Comparison of ENCODE assay signal across 8 cellular contexts in the genomic region with DNA sequence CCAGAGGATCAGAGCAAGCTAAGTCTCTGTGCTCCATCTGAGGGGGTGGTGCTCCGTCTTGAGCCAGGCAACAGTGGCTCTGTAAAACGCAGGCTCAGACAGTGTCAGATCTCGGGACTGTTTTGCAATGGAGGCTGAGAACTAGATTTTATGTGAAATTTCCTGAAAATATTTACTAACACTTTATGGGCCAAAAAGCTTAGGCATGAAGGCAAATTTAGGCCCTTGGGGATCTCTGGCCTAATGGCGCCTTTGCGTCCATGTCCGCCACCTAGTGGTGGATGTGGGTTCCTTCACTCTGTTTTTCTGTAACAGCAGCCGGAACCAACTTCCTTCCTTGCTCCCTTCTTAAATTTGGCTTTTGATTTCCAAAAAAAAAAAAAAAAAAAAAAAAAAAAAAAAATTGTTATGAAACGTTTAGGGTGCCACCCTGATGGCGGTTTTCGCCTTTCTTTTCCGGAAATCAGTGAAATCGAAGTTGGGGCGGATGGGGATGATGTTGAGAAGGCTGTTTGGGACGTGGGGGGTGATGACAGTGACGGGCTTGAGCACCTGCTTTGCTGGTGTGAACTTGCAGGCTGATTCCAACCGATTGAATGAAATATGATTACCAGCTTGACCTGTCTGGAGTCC. TPM values are rescaled to one million over a fixed set of nuclear protein-coding genes. Genes with fewer than 3 reads are reported as not detected.
A peak's percentile ranks its signal among the peaks of the same experiment; 100 is the strongest.
DNase-seq lines count a peak whose midpoint lies in the region; ATAC-seq and TF ChIP-seq lines count a peak whose summit lies in the region.

No MANE protein-coding gene starts in this region.

- TF ChIP-seq CTCF in SK-N-SH (IDR thresholded peaks at IDR 0.05) (peak; percentile 82), kidney epithelial cell (IDR thresholded peaks at IDR 0.05; ENCODE audit: insufficient read depth, low read length, poor library complexity, severe bottlenecking) (peak; percentile 87)

- POLR2A ChIA-PET in SK-N-SH (lab: Yijun Ruan, JAX), result no interaction called here

- peak; percentile 64 for ATAC-seq in GM19025 (IDR thresholded peaks at IDR 0.05; ENCODE audit: low read depth, unreplicated experiment)
- peak; percentile 63 for ATAC-seq in HG03442 (IDR thresholded peaks at IDR 0.05; ENCODE audit: unreplicated experiment)
- no peak for ATAC-seq in HG03280 (IDR thresholded peaks at IDR 0.05; ENCODE audit: unreplicated experiment)

- no peak overlapping the region for H3K9ac ChIP-seq in SK-N-SH

- H3K36me3 ChIP-seq in SK-N-SH (replicated peaks in 1 of 2; ENCODE audit: control insufficient read depth in 1 of 2, insufficient read depth in 2 of 2, low read length in 1 of 2) (no peaks in the 10 kb centered on the region), kidney epithelial cell (ENCODE audit: control insufficient read depth, insufficient read depth, low read length) (no peaks in the 10 kb centered on the region)

- no peaks in the 10 kb centered on the region for H3K9me3 ChIP-seq in SK-N-SH

- TF ChIP-seq RAD21 in SK-N-SH (IDR thresholded peaks at IDR 0.05; ENCODE audit: low read length), result peak; percentile 42

- H3K4me1 ChIP-seq in SK-N-SH (ENCODE audit: control insufficient read depth in 1 of 2, insufficient read depth in 2 of 2, low read depth in 1 of 2, low read length in 1 of 2), result no peaks in the 10 kb centered on the region

- H3K9me2 ChIP-seq in SK-N-SH, result no peaks in the 10 kb centered on the region

- no peaks in the 10 kb centered on the region for H3F3A ChIP-seq in SK-N-SH (replicated peaks; ENCODE audit: insufficient read depth)

- H4K20me1 ChIP-seq in SK-N-SH (ENCODE audit: insufficient read depth), result no peaks in the 10 kb centered on the region

- 35% methylated on average over 16 of the region's 16 CpGs for WGBS in SK-N-SH (ENCODE audit: low lambda C conversion rate)

- H3K27ac ChIP-seq in SK-N-SH (ENCODE audit: low read depth in 2 of 2, low read length in 1 of 2), result no peak overlapping the region

- no peaks in the 10 kb centered on the region for H3K79me2 ChIP-seq in SK-N-SH (ENCODE audit: insufficient read depth)

- no peak overlapping the region for H2AFZ ChIP-seq in SK-N-SH (ENCODE audit: low read depth)

- H3K27me3 ChIP-seq in SK-N-SH (ENCODE audit: insufficient read depth) (no peaks in the 10 kb centered on the region; the same call in 1 of the 2 replicates), kidney epithelial cell (ENCODE audit: control insufficient read depth, insufficient read depth, low read length) (no peaks in the 10 kb centered on the region)

- DNase-seq in CD1c-positive myeloid dendritic cell (ENCODE audit: extremely low spot score) (peak; percentile 73), SK-N-SH (peak; percentile 48), astrocyte of the hippocampus (ENCODE audit: low read depth, low spot score) (peak; percentile 60), kidney epithelial cell (ENCODE audit: low read depth) (no peak)
- DNase-seq in stimulated activated CD4-positive, alpha-beta T cell treated with anti-CD3 and anti-CD28 coated beads, TNF-alpha, amount 100 ng/mL, for 48 hours (ENCODE audit: low read depth in 3 of 3), result peak in 2 of 3 donors; percentile 21 to 34

- H3K4me3 ChIP-seq in SK-N-SH (ENCODE audit: low read depth in 2 of 2, low read length in 1 of 2) (no peak overlapping the region; a peak in 1 of 4 replicates), kidney epithelial cell (ENCODE audit: low read depth, low read length) (no peak overlapping the region)

- no peak overlapping the region for H3K4me2 ChIP-seq in SK-N-SH

- CTCF ChIA-PET in SK-N-SH (lab: Yijun Ruan, JAX), result interaction anchor here (0.7 to 5.8 kb wide), 29 partner anchors 8 to 1896 kb away, joined by 3 to 119 read pairs (median 5); a partner anchor contains a TSS

- TF ChIP-seq EP300 in SK-N-SH (IDR thresholded peaks at IDR 0.05; ENCODE audit: borderline replicate concordance in 1 of 2, low read depth in 1 of 2, low read length in 1 of 2), result no peak

TF ChIP-seq in SK-N-SH, 30 proteins besides CTCF, POLR2A, EP300 and RAD21:
- TF ChIP-seq SMC3 (IDR thresholded peaks at IDR 0.05; ENCODE audit: low read depth, low read length) (peak; percentile 36; the same call in 1 of the 2 replicates), YY1 (IDR thresholded peaks at IDR 0.05; ENCODE audit: low read depth) (peak; percentile 71; the same call in 1 of the 2 replicates), POLR2AphosphoS5 (IDR thresholded peaks at IDR 0.05; ENCODE audit: low read depth, low read length) (no peak)
TF ChIP-seq in SK-N-SH: peak in this region for 2.

RNA-seq across cellular contexts. Expression of a gene that starts 14.0 kb away (rescaled TPM):
- polyA plus RNA-seq in SK-N-SH (2012; rRNA removed), result 77.6 and 95.8 TPM in 2 replicates
- 32.5 and 55.5 TPM in 2 replicates for polyA plus RNA-seq in SK-N-SH (2012; cell fraction: cytosol; rRNA removed)
- polyA plus RNA-seq in SK-N-SH (2012; cell fraction: nucleus; rRNA removed), result 172 and 179 TPM in 2 replicates
- 73.7 and 80.8 TPM in 2 replicates for total RNA-seq in kidney epithelial cell
